8 cellular contexts compared by ENCODE assay signal in the genomic region with DNA sequence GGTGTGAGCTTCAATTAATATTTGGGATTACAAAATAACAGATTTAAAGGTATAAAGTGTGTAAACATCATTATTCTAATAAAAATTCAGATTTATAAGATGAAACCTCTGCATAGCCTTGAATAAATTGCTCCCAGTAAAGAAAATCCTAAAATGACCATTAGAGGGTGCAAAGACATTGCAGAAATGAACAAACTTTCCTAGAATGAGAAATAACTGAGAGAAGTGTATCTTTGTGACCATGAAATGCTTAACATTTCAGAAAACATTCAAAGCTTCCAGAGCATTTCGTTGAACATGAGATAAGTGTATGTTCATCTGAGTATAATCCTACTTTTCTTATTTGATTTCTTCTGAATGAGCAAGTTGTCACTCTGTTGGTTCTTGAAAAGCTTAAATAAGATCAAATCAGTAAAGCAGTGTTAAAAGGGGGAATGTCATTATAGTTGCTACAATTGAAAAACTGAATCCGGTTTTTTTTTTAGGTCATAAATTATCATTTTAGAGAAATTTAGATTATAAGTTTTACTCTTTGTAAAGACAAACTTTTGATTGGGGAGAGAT. TPM values are rescaled to one million over a fixed set of nuclear protein-coding genes. Genes with fewer than 3 reads are reported as not detected.
DNase-seq lines count a peak whose midpoint lies in the region; ATAC-seq, FAIRE-seq and TF ChIP-seq lines count a peak whose summit lies in the region.

No MANE protein-coding gene starts in this region.

- H3K14ac ChIP-seq in mesenchymal stem cell (ENCODE audit: low read length in 2 of 2): no peak overlapping the region

- BruUV-seq in GM12878 (replicated peaks; lab: Mats Ljungman, UMichigan): no TSS peak

- H2AFZ ChIP-seq in GM12878 (ENCODE audit: control insufficient read depth, low read depth, low read length) (no peak overlapping the region), mesenchymal stem cell (ENCODE audit: low read depth, low read length) (no peak overlapping the region)

- DNase-seq in GM04503 (ENCODE audit: low read depth) (peak; percentile 13), NCI-H146 (lab: John Stamatoyannopoulos, UW) (peak; percentile 4), GM12878 (ENCODE audit: low read depth, low spot score) (no peak), mesenchymal stem cell (peak; percentile 45), COLO668 (lab: John Stamatoyannopoulos, UW; ENCODE audit: unreplicated experiment) (no peak)
- DNase-seq in stimulated activated CD4-positive, alpha-beta T cell treated with anti-CD3 and anti-CD28 coated beads, Interleukin-4, amount 100 ng/mL, for 1 hour: no peak

- H3K23ac ChIP-seq in mesenchymal stem cell (ENCODE audit: low read length in 2 of 2): no peak overlapping the region

- WGBS in GM12878 (ENCODE audit: insufficient coverage, insufficient replicate concordance, low lambda C conversion rate, missing lambda C conversion rate): 12% methylated on average over 2 of the region's 2 CpGs
- 50% methylated on average over 1 of the region's 2 CpGs for WGBS in mesenchymal stem cell

- H3K9ac ChIP-seq in GM12878 (ENCODE audit: control insufficient read depth, insufficient read depth, low read length) (no peak overlapping the region), mesenchymal stem cell (ENCODE audit: low read length) (no peak overlapping the region)

- H3K18ac ChIP-seq in mesenchymal stem cell (ENCODE audit: low read depth in 1 of 2, low read length in 2 of 2): no peak overlapping the region

- TF ChIP-seq POLR2A in GM12878 (IDR thresholded peaks at IDR 0.05; ENCODE audit: low read depth, low read length): no peak

- CTCF ChIA-PET in GM12878 (lab: Yijun Ruan, JAX): interaction anchor here (1.1 to 2.8 kb wide), 4 partner anchors 22 to 825 kb away, joined by 3 to 15 read pairs (median 4); no protein-coding TSS in a partner anchor

- no peak overlapping the region for H2BK5ac ChIP-seq in mesenchymal stem cell (ENCODE audit: low read depth, low read length, poor library complexity, severe bottlenecking)

- intact Hi-C loops in GM12878 (cut with micrococcal nuclease; ENCODE audit: unreplicated experiment): loop anchor here (1.0 to 10.0 kb wide), 3 partner anchors 220 to 592 kb away; no protein-coding TSS in a partner anchor

- H3K36me3 ChIP-seq in GM12878 (ENCODE audit: control insufficient read depth in 2 of 2, insufficient read depth in 2 of 2, low read length in 1 of 2) (no peaks in the 10 kb centered on the region), mesenchymal stem cell (ENCODE audit: control insufficient read depth in 1 of 2, insufficient read depth in 2 of 2, low read depth in 1 of 2, low read length in 2 of 2) (no peaks in the 10 kb centered on the region)

- POLR2A ChIA-PET in GM12878 (lab: Charles Lee): no interaction called here

- no peak overlapping the region for H2BK15ac ChIP-seq in mesenchymal stem cell (ENCODE audit: low read depth, poor library complexity, severe bottlenecking)

- no peak overlapping the region for H3K4ac ChIP-seq in mesenchymal stem cell (ENCODE audit: low read depth in 1 of 2, low read length in 2 of 2)

- no peaks in the 10 kb centered on the region for H3K79me1 ChIP-seq in mesenchymal stem cell (replicated peaks; ENCODE audit: low read length, poor library complexity, severe bottlenecking)

- TF ChIP-seq RAD21 in GM12878 (IDR thresholded peaks at IDR 0.05; ENCODE audit: insufficient read depth, low read depth, low read length): peak; percentile 47

- in situ Hi-C loops in GM12878 (cut with MboI): loop anchor here (5.0 kb wide), 1 partner anchor 595 kb away; no protein-coding TSS in a partner anchor

- H4K91ac ChIP-seq in mesenchymal stem cell (ENCODE audit: low read length): no peak overlapping the region

- H3K9me3 ChIP-seq in GM12878 (replicated peaks; ENCODE audit: control insufficient read depth, insufficient read depth, low read length): no peaks in the 10 kb centered on the region
- H3K9me3 ChIP-seq in mesenchymal stem cell (ENCODE audit: control insufficient read depth, low read length): no peaks in the 10 kb centered on the region

- no peak overlapping the region for H2BK12ac ChIP-seq in mesenchymal stem cell (ENCODE audit: low read length in 2 of 2)

- no peak overlapping the region for H2AK5ac ChIP-seq in mesenchymal stem cell (ENCODE audit: low read length, severe bottlenecking)

- no peaks in the 10 kb centered on the region for H4K20me1 ChIP-seq in GM12878 (ENCODE audit: control insufficient read depth, insufficient read depth)

- SMC1A ChIA-PET in GM12878 (lab: Charles Lee; ENCODE audit: uncharacterized antibody, unreplicated experiment): interaction anchor here (0.8 to 1.3 kb wide), 2 partner anchors 9 to 590 kb away, joined by 3 to 5 read pairs; no protein-coding TSS in a partner anchor

- FAIRE-seq in GM12878 (lab: Jason Lieb, UNC): peak; percentile 23

- no peaks in the 10 kb centered on the region for H3K27me3 ChIP-seq in GM12878 (replicated peaks in 1 of 2; ENCODE audit: control insufficient read depth in 2 of 2, insufficient read depth in 2 of 2, low read length in 1 of 2)
- H3K27me3 ChIP-seq in mesenchymal stem cell (ENCODE audit: control insufficient read depth in 1 of 2, insufficient read depth in 1 of 2, low read length in 2 of 2): no peaks in the 10 kb centered on the region

- peak; percentile 57 for ATAC-seq in GM12878
- ATAC-seq in HG03565 (IDR thresholded peaks at IDR 0.05; ENCODE audit: unreplicated experiment): no peak
- ATAC-seq in GM18858 (IDR thresholded peaks at IDR 0.05; ENCODE audit: unreplicated experiment): no peak

- no peak overlapping the region for H3K4me3 ChIP-seq in GM12878
- no peak overlapping the region for H3K4me3 ChIP-seq in mesenchymal stem cell (ENCODE audit: insufficient read depth in 1 of 2, low read depth in 1 of 2, low read length in 2 of 2)

- peak in 2 of 3 experiments; percentile 17 to 40; a peak in 2 of 6 replicates for TF ChIP-seq CTCF in GM12878 (IDR thresholded peaks at IDR 0.05 in 2 of 3, conservative IDR thresholded peaks at IDR 0.05 in 1 of 3; ENCODE audit: control insufficient read depth in 2 of 3, extremely low read depth in 1 of 3, insufficient read depth in 1 of 3, low read depth in 3 of 3, low read length in 3 of 3)

- H4K8ac ChIP-seq in mesenchymal stem cell (ENCODE audit: low read length): no peak overlapping the region

- RAD21 ChIA-PET in GM12878 (lab: Charles Lee; ENCODE audit: unreplicated experiment): interaction anchor here (1.5 to 1.8 kb wide), 2 partner anchors 67 to 591 kb away, joined by 3 to 11 read pairs; no protein-coding TSS in a partner anchor

- H3K4me2 ChIP-seq in GM12878 (ENCODE audit: control insufficient read depth, insufficient read depth) (no peak overlapping the region), mesenchymal stem cell (ENCODE audit: low read length, poor library complexity, severe bottlenecking) (no peak overlapping the region)

- H3K4me1 ChIP-seq in GM12878 (ENCODE audit: control insufficient read depth, insufficient read depth, low read length): no peaks in the 10 kb centered on the region
- no peaks in the 10 kb centered on the region for H3K4me1 ChIP-seq in mesenchymal stem cell (ENCODE audit: control insufficient read depth, insufficient read depth, low read depth, low read length)

- no peak for TF ChIP-seq EP300 in GM12878 (IDR thresholded peaks at IDR 0.05; ENCODE audit: borderline replicate concordance in 1 of 2, control insufficient read depth in 1 of 2, low read depth in 2 of 2, low read length in 2 of 2)

- H3K79me2 ChIP-seq in GM12878 (ENCODE audit: control insufficient read depth, insufficient read depth, low read length): no peaks in the 10 kb centered on the region

- no peak overlapping the region for H2BK120ac ChIP-seq in mesenchymal stem cell (ENCODE audit: low read depth, low read length)

- H3K27ac ChIP-seq in GM12878 (ENCODE audit: control insufficient read depth, insufficient read depth): no peak overlapping the region
- no peak overlapping the region for H3K27ac ChIP-seq in mesenchymal stem cell (ENCODE audit: low read length, poor library complexity, severe bottlenecking)

TF ChIP-seq in GM12878, 131 proteins besides CTCF, POLR2A, EP300 and RAD21:
- TF ChIP-seq SMC3 (IDR thresholded peaks at IDR 0.05; ENCODE audit: borderline replicate concordance, low read length) (peak; percentile 8; the same call in 1 of the 2 replicates), EZH2 (IDR thresholded peaks at IDR 0.05; ENCODE audit: borderline replicate concordance, control insufficient read depth, low read depth, low read length) (no peak)

RNA-seq across cellular contexts. Expression of a gene that starts 24.7 kb away (rescaled TPM):
- total RNA-seq in GM12878 (2013; cell fraction: nucleolus; rRNA removed): 25.6 and 26.9 TPM in 2 replicates
- 3.8 and 5.4 TPM in 2 replicates for total RNA-seq in GM12878 (2014; rRNA removed)
- total RNA-seq in GM12878 (2014; rRNA removed; fragmentation: Illumina TruSeq; extraction: Trizol): 5.8 and 5.9 TPM in 2 replicates
- 3.9 and 5.2 TPM in 2 replicates for total RNA-seq in GM12878 (2021)
- 1.2 TPM for polyA plus RNA-seq in GM12878 (2011; ENCODE audit: low read depth)
- polyA plus RNA-seq in GM12878 (2011; rRNA removed): 9.0 and 16.3 TPM in 2 replicates
- 2.2 and 2.4 TPM in 2 replicates for polyA plus RNA-seq in GM12878 (2011; cell fraction: cytosol; rRNA removed)
- 9.4 and 13.1 TPM in 2 replicates for polyA plus RNA-seq in GM12878 (2011; cell fraction: nucleus; rRNA removed)
- polyA plus RNA-seq in GM12878 (2012): 2.0 and 3.2 TPM in 2 replicates
- 5.9 and 7.8 TPM in 2 replicates for polyA plus RNA-seq in GM12878 (2014; fragmentation: Illumina TruSeq; extraction: Trizol)
- polyA plus RNA-seq in GM12878 (2014; fragmentation: Nextera tagmentation; extraction: Ambion mirVana): 1 to 10 TPM; 4.5 to 5.0 TPM
- 2.6 and 2.9 TPM in 2 replicates for polyA plus RNA-seq in GM12878 (2014; rRNA removed)
- 1 to 10 TPM; 5.1 to 5.2 TPM for polyA plus RNA-seq in GM12878 (2016; fragmentation: Nextera tagmentation; extraction: Ambion mirVana)
- 2.1 and 3.1 TPM in 2 replicates for polyA minus RNA-seq in GM12878 (2011; rRNA and poly(A)+ RNA removed)
- 1.3 and 1.7 TPM in 2 replicates for polyA minus RNA-seq in GM12878 (2011; cell fraction: cytosol; rRNA and poly(A)+ RNA removed)
- 2.3 and 3.6 TPM in 2 replicates for polyA minus RNA-seq in GM12878 (2011; cell fraction: nucleus; rRNA and poly(A)+ RNA removed)
- 6.5 TPM for polyA plus RNA-seq in mesenchymal stem cell (2013, experiment 1 of 2)
- 7.3 TPM for polyA plus RNA-seq in mesenchymal stem cell (2013, experiment 2 of 2)

Comparison
In these comparisons a context has a peak if more than half of its experiments do, and no peak if none do; other contexts are left out.
1. DNase-seq: peak in GM04503 (single experiment), NCI-H146 (single experiment) and mesenchymal stem cell (single experiment); none in GM12878 (single experiment), stimulated activated CD4-positive, alpha-beta T cell treated with anti-CD3 and anti-CD28 coated beads, Interleukin-4, amount 100 ng/mL, for 1 hour (single experiment) and COLO668 (single experiment).